Comparison of ENCODE assay signal across 8 cellular contexts in genomic region chrX:156009691-156010090, GRCh38. TPM values are rescaled to one million over a fixed set of nuclear protein-coding genes. Genes with fewer than 3 reads are reported as not detected.
"Had no signal": no experiment of that assay in that cellular context is flagged by ENCODE, and none has a peak within 500 bp of the region (broad histone marks: within the 10 kb centered on the region; RNA-seq: fewer than 3 reads in every experiment).

No MANE protein-coding gene starts in this region.

RNA-seq across cellular contexts. Expression of gene IL9R, which starts 12.2 kb away (rescaled TPM):
- total RNA-seq: hepatocyte, kidney epithelial cell, left cardiac atrium, left lobe of liver, left ventricle myocardium inferior, left ventricle myocardium superior, lung microvascular endothelial cell, myocyte had no signal
- polyA plus RNA-seq: hepatocyte had no signal
